14 cellular contexts compared by ENCODE assay signal in the genomic region with DNA sequence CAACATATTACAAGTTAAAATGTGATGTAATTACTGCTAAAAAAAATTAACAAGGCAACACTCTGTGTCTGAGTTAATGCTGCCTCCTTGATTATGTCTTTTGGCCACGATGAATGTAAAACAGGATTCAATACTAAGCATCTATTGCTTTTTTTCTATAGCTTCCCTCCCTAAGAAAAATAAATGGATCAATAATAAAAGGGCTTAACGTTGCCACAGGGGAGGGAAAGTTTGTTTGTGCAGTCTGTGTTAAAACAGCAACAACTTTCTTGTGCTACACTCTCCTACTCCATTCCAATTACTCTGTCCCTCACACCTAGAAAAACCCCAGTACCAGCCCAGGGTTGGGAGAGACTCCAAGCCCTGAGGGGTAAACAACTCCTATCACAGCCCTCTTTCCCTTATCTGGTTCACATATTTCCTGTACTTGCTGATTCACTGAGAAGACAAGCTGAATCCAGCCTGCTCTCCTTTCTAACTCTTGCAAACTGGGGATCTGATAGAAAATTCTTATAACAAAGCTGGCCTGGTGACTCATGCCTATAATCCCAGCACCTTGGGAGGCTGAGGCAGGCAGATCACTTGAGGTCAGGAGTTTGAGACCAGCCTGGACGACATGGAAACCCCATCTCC. TPM values are rescaled to one million over a fixed set of nuclear protein-coding genes. Genes with fewer than 3 reads are reported as not detected.
DNase-seq lines count a peak whose midpoint lies in the region; ATAC-seq and TF ChIP-seq lines count a peak whose summit lies in the region.
"Had no signal": no experiment of that assay in that cellular context is flagged by ENCODE, and none has a peak within 500 bp of the region (broad histone marks: within the 10 kb centered on the region; RNA-seq: fewer than 3 reads in every experiment).

No MANE protein-coding gene starts in this region.

- H3K36me3 ChIP-seq in PC-3 (ENCODE audit: low read depth, low read length) (no peaks in the 10 kb centered on the region; the same call in 1 of the 2 replicates), mesendoderm (ENCODE audit: control insufficient read depth, insufficient read depth, low read length) (no peaks in the 10 kb centered on the region)

- H4K5ac ChIP-seq in mesendoderm (ENCODE audit: low read length), result no peak overlapping the region

- H3K4me1 ChIP-seq in PC-3 (ENCODE audit: insufficient read depth, low read length) (no peaks in the 10 kb centered on the region), mesendoderm (ENCODE audit: control insufficient read depth, low read depth, low read length) (no peaks in the 10 kb centered on the region)

- H3K4ac ChIP-seq in mesendoderm (ENCODE audit: low read depth, low read length), result no peak overlapping the region

- CTCF ChIA-PET in PC-3 (lab: Charles Lee), result no interaction called here

- H3K9ac ChIP-seq in PC-3 (ENCODE audit: low read length), result no peak overlapping the region
- H3K9ac ChIP-seq in mesendoderm (ENCODE audit: low read length), result no peak overlapping the region

- TF ChIP-seq CTCF in C4-2B (conservative IDR thresholded peaks at IDR 0.05) (no peak), PC-3 (conservative IDR thresholded peaks at IDR 0.05; ENCODE audit: low read depth, low read length) (no peak), natural killer cell (IDR thresholded peaks at IDR 0.05) (no peak)

- no peak overlapping the region for H3K4me3 ChIP-seq in PC-3 (ENCODE audit: low read length)
- H3K4me3 ChIP-seq in mesendoderm (ENCODE audit: low read length), result no peak overlapping the region

- H2BK120ac ChIP-seq in mesendoderm (ENCODE audit: low read depth, low read length), result no peak overlapping the region

- H3K27me3 ChIP-seq in PC-3 (ENCODE audit: low read length), result no peaks in the 10 kb centered on the region
- no peaks in the 10 kb centered on the region for H3K27me3 ChIP-seq in mesendoderm (ENCODE audit: insufficient read depth, low read length, poor library complexity)

- H3K4me2 ChIP-seq in PC-3 (ENCODE audit: low read length) (no peak overlapping the region), mesendoderm (ENCODE audit: low read length) (no peak overlapping the region)

- H3K4me3 Mint-ChIP-seq in natural killer cell, result no peak overlapping the region
- H3K4me3 Mint-ChIP-seq: CD4-positive, alpha-beta T cell; IgD-negative memory B cell; nephron progenitor cell; T-helper 17 cell had no signal

- BruUV-seq in PC-3 (replicated peaks; lab: Mats Ljungman, UMichigan), result no TSS peak

- H3K79me1 ChIP-seq in mesendoderm (ENCODE audit: low read length), result no peaks in the 10 kb centered on the region

- H3K27me3 Mint-ChIP-seq in natural killer cell (ENCODE audit: low read depth in 2 of 2), result peaks cover 13 to 19% of the 10 kb centered on the region in 2 donors

- H3K79me2 ChIP-seq in PC-3 (ENCODE audit: low read length) (no peaks in the 10 kb centered on the region), mesendoderm (ENCODE audit: control insufficient read depth, insufficient read depth, low read length) (no peaks in the 10 kb centered on the region)

- no peak overlapping the region for H3K56ac ChIP-seq in mesendoderm (ENCODE audit: low read length)

- peak; percentile 35 for ATAC-seq in PC-3
- ATAC-seq in natural killer cell, result no peak
- no peak for ATAC-seq in GM21423 (IDR thresholded peaks at IDR 0.05; ENCODE audit: unreplicated experiment)
- ATAC-seq: T-helper 17 cell had no signal

- no peak overlapping the region for H2AFZ ChIP-seq in PC-3 (ENCODE audit: low read length)

- H3K27ac ChIP-seq in C4-2B (peak overlapping the region; percentile 20; the same call in 1 of the 2 replicates), PC-3 (ENCODE audit: low read length) (no peak overlapping the region), caudate nucleus (ENCODE audit: low read depth, low read length) (peak overlapping the region; percentile 40), mesendoderm (ENCODE audit: low read depth, low read length) (no peak overlapping the region)

- no peak overlapping the region for H4K8ac ChIP-seq in mesendoderm (ENCODE audit: low read depth, low read length)

- H3K27ac Mint-ChIP-seq in natural killer cell, result no peak overlapping the region
- H3K27ac Mint-ChIP-seq: CD4-positive, alpha-beta T cell; IgD-negative memory B cell; nephron progenitor cell; T-helper 17 cell had no signal

- no peak overlapping the region for H3K23ac ChIP-seq in mesendoderm (ENCODE audit: low read length)

- POLR2A ChIA-PET in PC-3 (lab: Charles Lee; ENCODE audit: unreplicated experiment), result no interaction called here

- no peaks in the 10 kb centered on the region for H3K9me3 Mint-ChIP-seq in natural killer cell
- H3K9me3 Mint-ChIP-seq: CD4-positive, alpha-beta T cell; nephron progenitor cell had no signal

- no peak overlapping the region for H2BK15ac ChIP-seq in mesendoderm (replicated peaks; ENCODE audit: low read depth)

- no peak overlapping the region for H3K18ac ChIP-seq in mesendoderm (ENCODE audit: low read length)

- no peaks in the 10 kb centered on the region for H3F3A ChIP-seq in PC-3 (ENCODE audit: low read length, unreplicated experiment)

- no peaks in the 10 kb centered on the region for H3K4me1 Mint-ChIP-seq in natural killer cell
- H3K4me1 Mint-ChIP-seq: T-helper 17 cell had no signal

- no CpG with 5 or more reads among the region's 3 CpGs for WGBS in mesendoderm (ENCODE audit: extremely low coverage, insufficient coverage, low lambda C conversion rate)

- H4K20me1 ChIP-seq in PC-3 (ENCODE audit: low read length), result no peaks in the 10 kb centered on the region

- H3K9me3 ChIP-seq in PC-3 (ENCODE audit: low read length), result no peaks in the 10 kb centered on the region

- H3K9me2 ChIP-seq in PC-3 (replicated peaks; ENCODE audit: low read length), result no peaks in the 10 kb centered on the region

- H2BK5ac ChIP-seq in mesendoderm (ENCODE audit: low read length), result no peak overlapping the region

- no peaks in the 10 kb centered on the region for H3K36me3 Mint-ChIP-seq in natural killer cell

- intact Hi-C loops in PC-3 (cut with micrococcal nuclease), result no loop called here
- intact Hi-C loops in natural killer cell (cut with micrococcal nuclease), result no loop called here

- H2AK5ac ChIP-seq in mesendoderm (ENCODE audit: low read length), result no peak overlapping the region

- DNase-seq in PC-3, result peak; percentile 7
- DNase-seq in caudate nucleus (lab: John Stamatoyannopoulos, UW), result no peak
- peak; percentile 91 for DNase-seq in mesendoderm
- DNase-seq in natural killer cell, result no peak
- DNase-seq in NCI-H69 (lab: John Stamatoyannopoulos, UW), result no peak
- DNase-seq in NCI-H2196 (lab: John Stamatoyannopoulos, UW; ENCODE audit: unreplicated experiment), result no peak
- DNase-seq: CD4-positive, alpha-beta T cell; NCI-H526 treated with DMSO at 0.1 percent for 48 hours; nephron progenitor cell; stimulated activated CD4-positive, alpha-beta T cell treated with anti-CD3 and anti-CD28 coated beads, Interleukin-2, amount 100 ng/mL, for 24 hours; T-helper 17 cell had no signal

RNA-seq across cellular contexts. Expression of a gene that starts 44.8 kb away (rescaled TPM):
- total RNA-seq in PC-3 (2014; rRNA removed) (8.4 and 8.7 TPM in 2 replicates), natural killer cell (not detected)
- 0.80 TPM for polyA plus RNA-seq in mesendoderm (2013, experiment 1 of 2)
- polyA plus RNA-seq in mesendoderm (2013, experiment 2 of 2), result 0.91 TPM
- total RNA-seq: CD4-positive, alpha-beta T cell; T-helper 17 cell had no signal
- polyA plus RNA-seq: IgD-negative memory B cell had no signal

Comparison
In these comparisons a context has a peak if more than half of its experiments do, and no peak if none do; other contexts are left out.
1. H3K27ac ChIP-seq: peak in C4-2B (single experiment) and caudate nucleus (single experiment); none in PC-3 (single experiment) and mesendoderm (single experiment).
2. DNase-seq: peak in PC-3 (single experiment) and mesendoderm (single experiment); none in caudate nucleus (0 of 61), natural killer cell (single experiment), NCI-H69 (single experiment) and NCI-H2196 (single experiment).